11 cellular contexts compared by ENCODE assay signal in the genomic region with DNA sequence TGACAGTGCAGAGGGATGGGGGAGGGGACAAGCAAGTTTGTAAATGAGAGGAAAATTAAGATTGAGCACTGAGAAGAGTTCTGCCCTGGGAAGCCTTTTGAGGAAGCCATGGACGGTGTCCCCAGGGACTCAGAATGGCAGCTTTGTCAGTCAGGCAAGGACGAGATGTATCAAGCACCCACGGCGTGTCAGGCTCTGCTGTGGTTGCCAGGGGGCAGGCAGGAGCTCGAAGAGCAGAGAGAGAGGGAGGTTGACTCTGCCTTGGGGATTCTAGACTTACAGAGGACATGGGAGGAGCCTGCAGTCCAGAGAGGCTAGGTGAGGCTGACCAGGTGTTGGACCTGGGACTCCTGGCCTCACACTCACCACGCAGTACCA. TPM values are rescaled to one million over a fixed set of nuclear protein-coding genes. Genes with fewer than 3 reads are reported as not detected.
DNase-seq lines count a peak whose midpoint lies in the region; ATAC-seq and TF ChIP-seq lines count a peak whose summit lies in the region.
"Had no signal": no experiment of that assay in that cellular context is flagged by ENCODE, and none has a peak within 500 bp of the region (broad histone marks: within the 10 kb centered on the region; RNA-seq: fewer than 3 reads in every experiment).

No MANE protein-coding gene starts in this region.

- H3K9me3 ChIP-seq in HCT116 (ENCODE audit: control insufficient read depth in 1 of 2, insufficient read depth in 1 of 2, low read depth in 1 of 2, low read length in 2 of 2) (no peaks in the 10 kb centered on the region), RWPE2 (ENCODE audit: severe bottlenecking) (no peaks in the 10 kb centered on the region)

- H3K4me1 ChIP-seq in HCT116 (ENCODE audit: control insufficient read depth in 1 of 2, insufficient read depth in 2 of 2, low read length in 2 of 2) (peaks cover 10 to 19% of the 10 kb centered on the region in 2 experiments; a peak in 2 of 4 replicates), RWPE2 (ENCODE audit: insufficient read depth, poor library complexity, severe bottlenecking) (peaks cover 9% of the 10 kb centered on the region)

- RAD21 ChIA-PET in HCT116 (lab: Charles Lee; ENCODE audit: low non-redundant PET in 1 of 2, low total read pairs in 2 of 2, uncharacterized antibody in 2 of 2, unreplicated experiment in 2 of 2), result no interaction called here

- no peaks in the 10 kb centered on the region for H3K36me3 Mint-ChIP-seq in stimulated activated memory B cell treated with anti-CD40 and anti-IgM and Interleukin-4, amounts not matched to agents 10 μg/mL and 1 μg/mL and 100 μg/mL, for 72 hours
- no peaks in the 10 kb centered on the region for H3K36me3 Mint-ChIP-seq in activated CD4-positive, alpha-beta T cell treated with anti-CD3 and anti-CD28 coated beads, Interleukin-2, amount 10 ng/mL, durations not matched to agents 24 days and 14 days (ENCODE audit: low read depth)

- H3K4me1 Mint-ChIP-seq in stimulated activated memory B cell treated with anti-CD40 and anti-IgM and Interleukin-4, amounts not matched to agents 10 μg/mL and 1 μg/mL and 100 μg/mL, for 72 hours, result peaks cover 8% of the 10 kb centered on the region
- no peaks in the 10 kb centered on the region for H3K4me1 Mint-ChIP-seq in activated CD4-positive, alpha-beta T cell treated with anti-CD3 and anti-CD28 coated beads, Interleukin-2, amount 10 ng/mL, durations not matched to agents 24 days and 14 days
- H3K4me1 Mint-ChIP-seq: activated CD4-positive, alpha-beta T cell treated with anti-CD3 and anti-CD28 coated beads, Interleukin-2, amount 10 ng/mL, durations not matched to agents 7 days and 5 days had no signal

- H3K36me3 ChIP-seq in HCT116 (ENCODE audit: control insufficient read depth in 1 of 2, insufficient read depth in 2 of 2, low read length in 2 of 2), result no peaks in the 10 kb centered on the region
- no peaks in the 10 kb centered on the region for H3K36me3 ChIP-seq in RWPE2 (ENCODE audit: low read depth)

- no peak overlapping the region for H3K4me3 ChIP-seq in HCT116 (replicated peaks in 1 of 2; ENCODE audit: low read depth in 1 of 2, low read length in 2 of 2)
- H3K4me3 ChIP-seq in RWPE2 (ENCODE audit: severe bottlenecking), result no peak overlapping the region
- H3K4me3 ChIP-seq: dorsolateral prefrontal cortex had no signal

- H4K20me1 ChIP-seq in HCT116 (ENCODE audit: insufficient read depth), result no peaks in the 10 kb centered on the region

- DNase-seq in HCT116 (ENCODE audit: low read depth, low spot score), result no peak
- DNase-seq in RWPE2 (ENCODE audit: low spot score), result no peak
- no peak for DNase-seq in left ventricle myocardium superior
- no peak for DNase-seq in activated CD4-positive, alpha-beta T cell treated with anti-CD3 and anti-CD28 coated beads, Interleukin-2, amount 10 ng/mL, durations not matched to agents 24 days and 14 days
- DNase-seq: activated CD4-positive, alpha-beta T cell treated with anti-CD3 and anti-CD28 coated beads, Interleukin-2, amount 10 ng/mL, durations not matched to agents 7 days and 5 days; dorsolateral prefrontal cortex had no signal

- no peak for TF ChIP-seq POLR2A in HCT116 (IDR thresholded peaks at IDR 0.05; ENCODE audit: borderline replicate concordance, extremely low read depth, insufficient read depth, insufficient read length)

- H3K4me3 Mint-ChIP-seq in stimulated activated memory B cell treated with anti-CD40 and anti-IgM and Interleukin-4, amounts not matched to agents 10 μg/mL and 1 μg/mL and 100 μg/mL, for 72 hours, result no peak overlapping the region
- no peak overlapping the region for H3K4me3 Mint-ChIP-seq in activated CD4-positive, alpha-beta T cell treated with anti-CD3 and anti-CD28 coated beads, Interleukin-2, amount 10 ng/mL, durations not matched to agents 24 days and 14 days
- H3K4me3 Mint-ChIP-seq: activated CD4-positive, alpha-beta T cell treated with anti-CD3 and anti-CD28 coated beads, Interleukin-2, amount 10 ng/mL, durations not matched to agents 7 days and 5 days had no signal

- H3K9me3 Mint-ChIP-seq in stimulated activated memory B cell treated with anti-CD40 and anti-IgM and Interleukin-4, amounts not matched to agents 10 μg/mL and 1 μg/mL and 100 μg/mL, for 72 hours, result peaks cover 1% of the 10 kb centered on the region
- H3K9me3 Mint-ChIP-seq in activated CD4-positive, alpha-beta T cell treated with anti-CD3 and anti-CD28 coated beads, Interleukin-2, amount 10 ng/mL, durations not matched to agents 24 days and 14 days, result no peaks in the 10 kb centered on the region
- H3K9me3 Mint-ChIP-seq: activated CD4-positive, alpha-beta T cell treated with anti-CD3 and anti-CD28 coated beads, Interleukin-2, amount 10 ng/mL, durations not matched to agents 7 days and 5 days had no signal

- H2AFZ ChIP-seq in HCT116 (ENCODE audit: low read depth, low read length, poor library complexity, severe bottlenecking), result no peak overlapping the region

- H3K9me2 ChIP-seq in HCT116 (ENCODE audit: insufficient read depth), result no peaks in the 10 kb centered on the region

- ATAC-seq in HCT116 (peak; percentile 92), RWPE2 (ENCODE audit: low read depth) (peak; percentile 26; the same call in 1 of the 3 replicates), left ventricle myocardium superior (peak; percentile 72), HG03457 (IDR thresholded peaks at IDR 0.05; ENCODE audit: unreplicated experiment) (no peak), HG02763 (IDR thresholded peaks at IDR 0.05; ENCODE audit: unreplicated experiment) (no peak)
- no peak for ATAC-seq in stimulated activated memory B cell treated with anti-CD40 and anti-IgM and Interleukin-4, amounts not matched to agents 10 μg/mL and 1 μg/mL and 100 μg/mL, for 72 hours

- TF ChIP-seq CTCF in 22Rv1 (IDR thresholded peaks at IDR 0.05) (peak; percentile 57), HCT116 (IDR thresholded peaks at IDR 0.05 in 2 of 3, conservative IDR thresholded peaks at IDR 0.05 in 1 of 3; ENCODE audit: borderline replicate concordance in 1 of 3, insufficient read depth in 1 of 3, low read depth in 2 of 3, low read length in 2 of 3) (peak in 2 of 3 experiments; percentile 34 to 51; a peak in 5 of 6 replicates), RWPE2 (IDR thresholded peaks at IDR 0.05; ENCODE audit: poor library complexity, severe bottlenecking) (no peak)

- H3K27me3 ChIP-seq in HCT116 (ENCODE audit: insufficient read depth, low read length) (no peaks in the 10 kb centered on the region), RWPE2 (ENCODE audit: insufficient read depth, poor library complexity, severe bottlenecking) (no peaks in the 10 kb centered on the region)

- no TSS peak for BruUV-seq in HCT116 (replicated peaks; lab: Mats Ljungman, UMichigan)

- 0 out of 2 replicates have a peak overlapping the region, but pooled peaks have one; percentile 3 for H3K4me2 ChIP-seq in HCT116 (ENCODE audit: low read length)
- H3K4me2 ChIP-seq: KMS-11 had no signal

- no peak for TF ChIP-seq RAD21 in HCT116 (IDR thresholded peaks at IDR 0.05; ENCODE audit: low read depth)

- no peak overlapping the region for H3K9ac ChIP-seq in HCT116 (ENCODE audit: low read length)
- H3K9ac ChIP-seq: KMS-11 had no signal

- intact Hi-C loops in HCT116 (cut with micrococcal nuclease) (no loop called here), left ventricle myocardium superior (cut with micrococcal nuclease) (no loop called here)
- intact Hi-C loops in activated CD4-positive, alpha-beta T cell treated with anti-CD3 and anti-CD28 coated beads, Interleukin-2, amount 10 ng/mL, durations not matched to agents 24 days and 14 days (cut with micrococcal nuclease), result no loop called here

- H3K79me2 ChIP-seq in HCT116 (ENCODE audit: insufficient read depth, low read length), result no peaks in the 10 kb centered on the region

- CTCF ChIA-PET in HCT116 (lab: Charles Lee), result interaction anchor here (0.7 to 1.1 kb wide), 3 partner anchors 10 to 29 kb away, joined by 3 to 4 read pairs (median 3); partner anchors contain the start of gene SYT7

- H3K27me3 Mint-ChIP-seq in stimulated activated memory B cell treated with anti-CD40 and anti-IgM and Interleukin-4, amounts not matched to agents 10 μg/mL and 1 μg/mL and 100 μg/mL, for 72 hours, result peaks cover 59% of the 10 kb centered on the region
- peaks cover 6% of the 10 kb centered on the region for H3K27me3 Mint-ChIP-seq in activated CD4-positive, alpha-beta T cell treated with anti-CD3 and anti-CD28 coated beads, Interleukin-2, amount 10 ng/mL, durations not matched to agents 24 days and 14 days
- H3K27me3 Mint-ChIP-seq: activated CD4-positive, alpha-beta T cell treated with anti-CD3 and anti-CD28 coated beads, Interleukin-2, amount 10 ng/mL, durations not matched to agents 7 days and 5 days had no signal

- POLR2A ChIA-PET in HCT116 (lab: Charles Lee), result no interaction called here

- H3K27ac ChIP-seq in 22Rv1 (peak overlapping the region; percentile 71), HCT116 (ENCODE audit: low read depth, low read length) (no peak overlapping the region), RWPE2 (ENCODE audit: poor library complexity, severe bottlenecking) (no peak overlapping the region)
- H3K27ac ChIP-seq: dorsolateral prefrontal cortex, KMS-11 had no signal

- no peak overlapping the region for H3K27ac Mint-ChIP-seq in stimulated activated memory B cell treated with anti-CD40 and anti-IgM and Interleukin-4, amounts not matched to agents 10 μg/mL and 1 μg/mL and 100 μg/mL, for 72 hours
- H3K27ac Mint-ChIP-seq in activated CD4-positive, alpha-beta T cell treated with anti-CD3 and anti-CD28 coated beads, Interleukin-2, amount 10 ng/mL, durations not matched to agents 24 days and 14 days, result no peak overlapping the region
- H3K27ac Mint-ChIP-seq: activated CD4-positive, alpha-beta T cell treated with anti-CD3 and anti-CD28 coated beads, Interleukin-2, amount 10 ng/mL, durations not matched to agents 7 days and 5 days had no signal

TF ChIP-seq in HCT116, 20 proteins besides CTCF, POLR2A, EP300 and RAD21 (continues in another document):
- TF ChIP-seq, protein P1, sequence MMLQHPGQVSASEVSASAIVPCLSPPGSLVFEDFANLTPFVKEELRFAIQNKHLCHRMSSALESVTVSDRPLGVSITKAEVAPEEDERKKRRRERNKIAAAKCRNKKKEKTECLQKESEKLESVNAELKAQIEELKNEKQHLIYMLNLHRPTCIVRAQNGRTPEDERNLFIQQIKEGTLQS (IDR thresholded peaks at IDR 0.05), result no peak
- TF ChIP-seq CEBPB (IDR thresholded peaks at IDR 0.05; ENCODE audit: low read depth), result no peak

RNA-seq across cellular contexts. Expression of gene SYT7, which starts 29.1 kb away (rescaled TPM):
- total RNA-seq in HCT116 (2021; ENCODE audit: unreplicated experiment) (27.4 TPM), left ventricle myocardium superior (32.5 TPM)
- 27.5 and 28.5 TPM in 2 replicates for polyA plus RNA-seq in HCT116 (2012)
- total RNA-seq in activated CD4-positive, alpha-beta T cell treated with anti-CD3 and anti-CD28 coated beads, Interleukin-2, amount 10 ng/mL, durations not matched to agents 24 days and 14 days, result 0.23 and 0.43 TPM in 2 replicates
- total RNA-seq: activated CD4-positive, alpha-beta T cell treated with anti-CD3 and anti-CD28 coated beads, Interleukin-2, amount 10 ng/mL, durations not matched to agents 7 days and 5 days had no signal

Comparison
In these comparisons a context has a peak if more than half of its experiments do, and no peak if none do; other contexts are left out.
1. ATAC-seq: peak in HCT116 (single experiment), RWPE2 (single experiment) and left ventricle myocardium superior (single experiment); none in HG03457 (single experiment), stimulated activated memory B cell treated with anti-CD40 and anti-IgM and Interleukin-4, amounts not matched to agents 10 μg/mL and 1 μg/mL and 100 μg/mL, for 72 hours (single experiment) and HG02763 (single experiment).
2. RNA of gene SYT7, which starts 29.1 kb away (total RNA-seq): 32.5 TPM in left ventricle myocardium superior (single experiment) and 27.4 TPM in HCT116 (single experiment); 0.23 to 0.43 TPM in activated CD4-positive, alpha-beta T cell treated with anti-CD3 and anti-CD28 coated beads, Interleukin-2, amount 10 ng/mL, durations not matched to agents 24 days and 14 days; every median in the first group is over 10 times any median in the second.